ENCODE assay signal across 34 cellular contexts in the genomic region with DNA sequence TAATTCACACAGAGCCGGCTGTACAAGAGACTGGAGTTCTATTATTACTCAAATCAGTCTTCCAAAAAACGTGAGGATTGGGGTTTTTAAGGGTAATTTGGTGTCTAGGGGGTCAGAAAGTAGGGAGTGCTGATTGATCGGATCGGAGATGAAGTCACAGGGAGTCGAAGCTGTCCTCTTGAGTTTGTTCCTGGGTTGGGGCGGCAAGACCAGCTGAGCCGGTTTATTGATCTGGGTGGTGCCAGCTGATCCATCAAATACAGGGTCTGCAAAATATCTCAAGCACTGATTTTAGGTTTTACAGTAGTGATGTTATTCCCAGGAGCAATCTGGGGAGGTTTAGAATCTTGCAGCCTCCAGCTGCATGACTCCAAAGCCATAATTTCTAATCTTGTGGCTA.
"Had no signal": no experiment of that assay in that cellular context is flagged by ENCODE, and none has a peak within 500 bp of the region (broad histone marks: within the 10 kb centered on the region; RNA-seq: fewer than 3 reads in every experiment).

No MANE protein-coding gene starts in this region.

- H3K36me3 Mint-ChIP-seq: activated naive CD8-positive, alpha-beta T cell treated with anti-CD3 and anti-CD28 coated beads for 36 hours had no signal

- FAIRE-seq: astrocyte, TTC549 had no signal

- DNase-seq: activated B cell treated with CpG ODN at 0.5 μM for 24 hours; activated CD4-positive, alpha-beta memory T cell treated with anti-CD3 and anti-CD28 coated beads for 36 hours; activated CD4-positive, alpha-beta T cell treated with anti-CD3 and anti-CD28 coated beads for 4 hours; activated CD4-positive, alpha-beta T cell treated with anti-CD3 and anti-CD28 coated beads, Interleukin-2, amount 10 ng/mL, durations not matched to agents 24 days and 14 days; activated CD4-positive, alpha-beta T cell treated with anti-CD3 and anti-CD28 coated beads, Interleukin-2, amount 50 U/mL, for 1 hour; activated CD4-positive, alpha-beta T cell treated with anti-CD3 and anti-CD28 coated beads, Interleukin-2, amount 50 U/mL, for 4 hours; activated CD4-positive, CD25-positive, alpha-beta regulatory T cell treated with anti-CD3 and anti-CD28 coated beads, Interleukin-2, amount 50 U/mL, for 72 hours; activated CD8-positive, alpha-beta memory T cell treated with anti-CD3 and anti-CD28 coated beads, Interleukin-2, amount 50 U/mL, for 4 hours; activated CD8-positive, alpha-beta T cell treated with anti-CD3 and anti-CD28 coated beads for 36 hours; activated effector memory CD4-positive, alpha-beta T cell treated with anti-CD3 and anti-CD28 coated beads, Interleukin-2, amount 50 U/mL, for 16 hours; activated gamma-delta T cell treated with Interleukin-2 at 50 U/mL for 16 hours; activated naive CD4-positive, alpha-beta T cell; activated naive CD4-positive, alpha-beta T cell treated with anti-CD3 and anti-CD28 coated beads for 36 hours; activated naive CD4-positive, alpha-beta T cell treated with anti-CD3 and anti-CD28 coated beads, Interleukin-2, amount 50 U/mL, for 16 hours; activated naive CD8-positive, alpha-beta T cell treated with anti-CD3 and anti-CD28 coated beads for 36 hours; activated T-cell treated with anti-CD3 and anti-CD28 coated beads for 4 hours; activated T-cell treated with anti-CD3 and anti-CD28 coated beads, Interleukin-2, amount 50 U/mL, for 1 hour; activated T-cell treated with anti-CD3 and anti-CD28 coated beads, Interleukin-2, amount 50 U/mL, for 4 hours; activated T-cell treated with anti-CD3 and anti-CD28 coated beads, Interleukin-2, amount 50 U/mL, for 72 hours; adrenal gland; amniotic stem cell; aorta; body of pancreas; brain microvascular endothelial cell; central memory CD4-positive, alpha-beta T cell; T-helper 2 cell; T-helper 9 cell had no signal

- H3K27me3 Mint-ChIP-seq: activated B cell treated with CpG ODN at 0.5 μM for 24 hours; activated naive CD8-positive, alpha-beta T cell treated with anti-CD3 and anti-CD28 coated beads for 36 hours; activated T-helper 17 cell treated with anti-CD3 and anti-CD28 coated beads, Interleukin-2, amount 50 U/mL, for 72 hours had no signal

- H3K4me1 Mint-ChIP-seq: activated B cell treated with CpG ODN at 0.5 μM for 24 hours; activated CD4-positive, alpha-beta T cell treated with anti-CD3 and anti-CD28 coated beads, Interleukin-2, amount 10 ng/mL, durations not matched to agents 24 days and 14 days; activated naive CD8-positive, alpha-beta T cell treated with anti-CD3 and anti-CD28 coated beads for 36 hours had no signal

- H3K4me3 Mint-ChIP-seq: activated B cell treated with CpG ODN at 0.5 μM for 24 hours; activated CD4-positive, alpha-beta memory T cell treated with anti-CD3 and anti-CD28 coated beads for 36 hours; activated CD4-positive, alpha-beta T cell treated with anti-CD3 and anti-CD28 coated beads, Interleukin-2, amount 10 ng/mL, durations not matched to agents 24 days and 14 days; activated CD8-positive, alpha-beta T cell treated with anti-CD3 and anti-CD28 coated beads for 36 hours; activated naive CD4-positive, alpha-beta T cell treated with anti-CD3 and anti-CD28 coated beads for 36 hours; activated naive CD8-positive, alpha-beta T cell treated with anti-CD3 and anti-CD28 coated beads for 36 hours; activated T-cell treated with anti-CD3 and anti-CD28 coated beads, Interleukin-2, amount 50 U/mL, for 4 hours; activated T-cell treated with anti-CD3 and anti-CD28 coated beads, Interleukin-2, amount 50 U/mL, for 72 hours; activated T-helper 1 cell treated with anti-CD3 and anti-CD28 coated beads, Interleukin-12 subunit alpha, Interleukin-12 subunit beta, Interleukin-2, Interleukin-4 antibody, amounts not matched to agents 30 ng/mL and 10 ng/mL and 1 ng/mL, durations not matched to agents 14 hours and 24 hours and 36 hours; activated T-helper 17 cell treated with anti-CD3 and anti-CD28 coated beads, Interleukin-2, amount 50 U/mL, for 72 hours; T-helper 1 cell treated with Interleukin-12 subunit alpha and Interleukin-12 subunit beta and Interleukin-4 antibody, amounts not matched to agents 30 μg/mL and 1 μg/mL, for 36 hours; T-helper 2 cell treated with Interferon-gamma antibody and Interleukin-4, amounts not matched to agents 5 μg/mL and 100 μg/mL, for 36 hours had no signal

- H3K9me3 Mint-ChIP-seq: activated T-helper 17 cell treated with anti-CD3 and anti-CD28 coated beads, Interleukin-2, amount 50 U/mL, for 72 hours had no signal

- H3K27ac Mint-ChIP-seq: activated B cell treated with CpG ODN at 0.5 μM for 24 hours; activated CD4-positive, alpha-beta memory T cell treated with anti-CD3 and anti-CD28 coated beads for 36 hours; activated CD4-positive, alpha-beta T cell treated with anti-CD3 and anti-CD28 coated beads, Interleukin-2, amount 10 ng/mL, durations not matched to agents 24 days and 14 days; activated CD8-positive, alpha-beta T cell treated with anti-CD3 and anti-CD28 coated beads for 36 hours; activated naive CD4-positive, alpha-beta T cell treated with anti-CD3 and anti-CD28 coated beads for 36 hours; activated naive CD4-positive, alpha-beta T cell treated with anti-CD3 and anti-CD28 coated beads, Interleukin-2, amount 50 U/mL, for 72 hours; activated naive CD8-positive, alpha-beta T cell treated with anti-CD3 and anti-CD28 coated beads for 36 hours; activated T-cell treated with anti-CD3 and anti-CD28 coated beads, Interleukin-2, amount 50 U/mL, for 72 hours; activated T-helper 1 cell treated with anti-CD3 and anti-CD28 coated beads, Interleukin-12 subunit alpha, Interleukin-12 subunit beta, Interleukin-2, Interleukin-4 antibody, amounts not matched to agents 30 ng/mL and 10 ng/mL and 1 ng/mL, durations not matched to agents 14 hours and 24 hours and 36 hours; activated T-helper 17 cell treated with anti-CD3 and anti-CD28 coated beads, Interleukin-2, amount 50 U/mL, for 72 hours; T-helper 1 cell treated with Interleukin-12 subunit alpha and Interleukin-12 subunit beta and Interleukin-4 antibody, amounts not matched to agents 30 μg/mL and 1 μg/mL, for 36 hours; T-helper 2 cell treated with Interferon-gamma antibody and Interleukin-4, amounts not matched to agents 5 μg/mL and 100 μg/mL, for 36 hours had no signal
